ENCODE assay signal across 8 cellular contexts in the genomic region with DNA sequence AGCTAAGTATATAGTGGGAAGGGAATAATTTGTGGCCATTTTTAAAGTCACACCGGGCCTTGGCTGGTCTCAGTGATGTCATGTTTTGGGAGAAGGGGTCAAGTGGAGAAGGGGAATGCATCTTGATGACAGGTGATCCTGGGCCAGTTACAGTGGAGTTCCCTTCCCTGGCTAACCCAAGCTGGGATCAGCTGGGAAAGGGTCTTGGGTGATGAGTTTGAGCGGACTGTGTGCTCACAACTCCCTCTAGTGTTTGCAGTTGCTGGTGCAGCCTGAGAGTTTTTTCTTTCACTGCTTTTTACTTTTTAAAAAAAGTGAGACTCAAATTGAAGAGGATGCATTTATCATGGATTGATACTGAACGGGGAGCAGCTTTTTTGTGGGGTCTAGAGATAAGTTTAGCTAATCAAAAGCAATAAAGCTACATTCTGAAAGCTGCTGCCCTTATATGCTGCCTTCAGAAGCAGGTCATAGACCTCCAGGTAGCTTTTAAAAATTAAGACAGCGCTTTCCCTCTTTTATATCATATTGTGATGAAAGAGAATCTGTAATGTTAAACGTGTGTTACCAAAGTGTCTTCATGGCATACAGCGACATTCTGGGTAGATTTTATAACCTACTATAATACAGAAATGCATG.
A peak's percentile ranks its signal among the peaks of the same experiment; 100 is the strongest.
DNase-seq lines count a peak whose midpoint lies in the region; ATAC-seq and TF ChIP-seq lines count a peak whose summit lies in the region.

No MANE protein-coding gene starts in this region.

- CTCF ChIA-PET in GM10248 (lab: Yijun Ruan, JAX): interaction anchor here (0.7 to 3.4 kb wide), 40 partner anchors 9 to 626 kb away, joined by 3 to 37 read pairs (median 5); no protein-coding TSS in a partner anchor

- peaks cover 67% of the 10 kb centered on the region for H3K36me3 Mint-ChIP-seq in brain
- no peaks in the 10 kb centered on the region for H3K36me3 Mint-ChIP-seq in effector memory CD8-positive, alpha-beta T cell (ENCODE audit: insufficient read depth)

- peak; percentile 1 to 36 for DNase-seq in AML-193 (lab: John Stamatoyannopoulos, UW)
- peak; percentile 53 for DNase-seq in GM10248 (ENCODE audit: extremely low spot score)
- DNase-seq in MG63: peak; percentile 18
- peak; percentile 55 for DNase-seq in kidney tubule cell (ENCODE audit: low spot score)
- no peak for DNase-seq in effector memory CD8-positive, alpha-beta T cell

- no peak overlapping the region for H3K4me3 Mint-ChIP-seq in brain
- H3K4me3 Mint-ChIP-seq in effector memory CD8-positive, alpha-beta T cell: no peak overlapping the region

- TF ChIP-seq CTCF in GM10248 (IDR thresholded peaks at IDR 0.05; ENCODE audit: control extremely low read depth, extremely low read depth, low read depth, missing control alignments): peak; percentile 84
- peak; percentile 89 to 92 for TF ChIP-seq CTCF in brain (conservative IDR thresholded peaks at IDR 0.05)

- H3K9me3 ChIP-seq in MG63: no peaks in the 10 kb centered on the region

- H3K36me3 ChIP-seq in MG63: peaks cover 17% of the 10 kb centered on the region

- no peak for ATAC-seq in effector memory CD8-positive, alpha-beta T cell (replicated peaks)
- ATAC-seq in HG03378 (IDR thresholded peaks at IDR 0.05; ENCODE audit: unreplicated experiment) (no peak), HG03135 (IDR thresholded peaks at IDR 0.05; ENCODE audit: unreplicated experiment) (no peak)

- no peaks in the 10 kb centered on the region for H3K27me3 Mint-ChIP-seq in brain
- H3K27me3 Mint-ChIP-seq in effector memory CD8-positive, alpha-beta T cell: peaks cover 21 to 39% of the 10 kb centered on the region in 2 donors

- no peaks in the 10 kb centered on the region for H3K27me3 ChIP-seq in MG63

- H3K27ac Mint-ChIP-seq in brain: peak overlapping the region; percentile 6 to 46 (median 24)
- H3K27ac Mint-ChIP-seq in effector memory CD8-positive, alpha-beta T cell: no peak overlapping the region

- H3K9me3 Mint-ChIP-seq in brain: no peaks in the 10 kb centered on the region
- H3K9me3 Mint-ChIP-seq in effector memory CD8-positive, alpha-beta T cell: no peaks in the 10 kb centered on the region

- peaks cover 25% of the 10 kb centered on the region for H3K4me1 Mint-ChIP-seq in brain
- no peaks in the 10 kb centered on the region for H3K4me1 Mint-ChIP-seq in effector memory CD8-positive, alpha-beta T cell (ENCODE audit: low read depth in 2 of 2)

- H3K4me3 ChIP-seq in MG63: no peak overlapping the region

- POLR2A ChIA-PET in GM10248 (lab: Yijun Ruan, JAX): no interaction called here

Comparison
In these comparisons a context has a peak if more than half of its experiments do, and no peak if none do; other contexts are left out.
1. DNase-seq: peak in AML-193 (2 of 2), GM10248 (single experiment), MG63 (single experiment) and kidney tubule cell (single experiment); none in effector memory CD8-positive, alpha-beta T cell (0 of 3).
2. H3K27ac Mint-ChIP-seq: peak in brain (5 of 5); none in effector memory CD8-positive, alpha-beta T cell (0 of 2).